Comparison of ENCODE assay signal across 33 cellular contexts in the genomic region with DNA sequence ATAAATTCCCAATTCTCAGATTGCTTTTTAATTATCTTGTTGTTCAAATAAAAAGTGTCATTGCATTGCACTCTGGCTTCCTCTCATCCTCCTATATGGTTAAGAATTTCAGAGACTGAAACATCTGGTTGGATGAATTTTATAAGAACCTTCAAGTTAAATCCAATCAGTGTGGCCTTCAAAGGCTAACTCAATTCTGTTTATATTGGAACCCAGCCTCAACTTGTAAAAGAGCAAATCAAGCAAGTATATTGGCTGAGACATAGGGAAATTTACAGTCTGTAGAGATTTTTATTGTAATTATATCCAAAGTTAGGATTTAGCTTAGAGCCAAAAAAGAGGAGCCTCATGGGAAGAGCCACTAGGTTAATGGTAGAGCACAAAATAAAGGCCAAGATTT.
DNase-seq lines count a peak whose midpoint lies in the region; ATAC-seq and TF ChIP-seq lines count a peak whose summit lies in the region.
"Had no signal": no experiment of that assay in that cellular context is flagged by ENCODE, and none has a peak within 500 bp of the region (broad histone marks: within the 10 kb centered on the region; RNA-seq: fewer than 3 reads in every experiment).

No MANE protein-coding gene starts in this region.

- H3K4me3 ChIP-seq in LNCaP clone FGC (ENCODE audit: low read depth, low read length) (no peak overlapping the region), PC-3 (ENCODE audit: low read length) (no peak overlapping the region), smooth muscle cell (no peak overlapping the region)
- H3K4me3 ChIP-seq: A549; BLaER1; BLaER1 treated with 17β-estradiol and CSF1 and Interleukin-3, amounts not matched to agents 10 nM and 100 nM had no signal

- H3K27me3 ChIP-seq in PC-3 (ENCODE audit: low read length) (no peaks in the 10 kb centered on the region), smooth muscle cell (ENCODE audit: low read depth) (no peaks in the 10 kb centered on the region)
- H3K27me3 ChIP-seq: BE2C; BLaER1; BLaER1 treated with 17β-estradiol and CSF1 and Interleukin-3, amounts not matched to agents 10 nM and 100 nM had no signal

- H3K27ac ChIP-seq in PC-3 (ENCODE audit: low read length) = no peak overlapping the region
- H3K27ac ChIP-seq in smooth muscle cell (ENCODE audit: low read depth) = no peak overlapping the region
- H3K27ac ChIP-seq: 22Rv1; A549; BLaER1; BLaER1 treated with 17β-estradiol and CSF1 and Interleukin-3, amounts not matched to agents 10 nM and 100 nM; C4-2B had no signal

- no peaks in the 10 kb centered on the region for H3K9me2 ChIP-seq in PC-3 (replicated peaks; ENCODE audit: low read length)

- TF ChIP-seq CTCF in LNCaP clone FGC (IDR thresholded peaks at IDR 0.05; ENCODE audit: control insufficient read depth, extremely low read depth, insufficient read depth) (no peak), PC-3 (conservative IDR thresholded peaks at IDR 0.05; ENCODE audit: low read depth, low read length) (no peak), smooth muscle cell (IDR thresholded peaks at IDR 0.05; ENCODE audit: borderline replicate concordance, insufficient read depth, poor library complexity, severe bottlenecking) (no peak)

- peak; percentile 52 for ATAC-seq in PC-3
- ATAC-seq in GM18870 (IDR thresholded peaks at IDR 0.05; ENCODE audit: unreplicated experiment) = no peak
- ATAC-seq: A549; CD8-positive, alpha-beta T cell had no signal

- no peak overlapping the region for H3K4me2 ChIP-seq in PC-3 (ENCODE audit: low read length)
- no peak overlapping the region for H3K4me2 ChIP-seq in smooth muscle cell
- H3K4me2 ChIP-seq: A549; BLaER1; BLaER1 treated with 17β-estradiol and CSF1 and Interleukin-3, amounts not matched to agents 10 nM and 100 nM had no signal

- no peaks in the 10 kb centered on the region for H4K20me1 ChIP-seq in PC-3 (ENCODE audit: low read length)
- H4K20me1 ChIP-seq in smooth muscle cell (ENCODE audit: low read depth) = no peaks in the 10 kb centered on the region
- H4K20me1 ChIP-seq: BLaER1; BLaER1 treated with 17β-estradiol and CSF1 and Interleukin-3, amounts not matched to agents 10 nM and 100 nM had no signal

- H3K9me3 ChIP-seq in PC-3 (ENCODE audit: low read length) (no peaks in the 10 kb centered on the region), smooth muscle cell (replicated peaks; ENCODE audit: low read depth) (no peaks in the 10 kb centered on the region)
- H3K9me3 ChIP-seq: A549; BE2C; BLaER1; BLaER1 treated with 17β-estradiol and CSF1 and Interleukin-3, amounts not matched to agents 10 nM and 100 nM; Caco-2 had no signal

- H3K79me2 ChIP-seq in PC-3 (ENCODE audit: low read length) (no peaks in the 10 kb centered on the region), smooth muscle cell (ENCODE audit: low read depth) (no peaks in the 10 kb centered on the region)

- POLR2A ChIA-PET in PC-3 (lab: Charles Lee; ENCODE audit: unreplicated experiment) = no interaction called here

- peaks cover 9% of the 10 kb centered on the region; the same call in 1 of the 2 replicates for H3K4me1 ChIP-seq in PC-3 (ENCODE audit: insufficient read depth, low read length)
- no peaks in the 10 kb centered on the region for H3K4me1 ChIP-seq in smooth muscle cell (ENCODE audit: low read depth)
- H3K4me1 ChIP-seq: A549; BE2C; BLaER1; BLaER1 treated with 17β-estradiol and CSF1 and Interleukin-3, amounts not matched to agents 10 nM and 100 nM; Caco-2 had no signal

- H3K9ac ChIP-seq in PC-3 (ENCODE audit: low read length) (no peak overlapping the region), smooth muscle cell (ENCODE audit: low read depth) (no peak overlapping the region)
- H3K9ac ChIP-seq: BLaER1; BLaER1 treated with 17β-estradiol and CSF1 and Interleukin-3, amounts not matched to agents 10 nM and 100 nM had no signal

- CTCF ChIA-PET in PC-3 (lab: Charles Lee) = no interaction called here

- DNase-seq in LNCaP clone FGC (ENCODE audit: low read depth) (peak; percentile 77), PC-3 (no peak), left kidney (ENCODE audit: low read depth, low spot score) (peak; percentile 7), smooth muscle cell (lab: John Stamatoyannopoulos, UW; ENCODE audit: unreplicated experiment) (no peak), iPS-NIHi11 (ENCODE audit: low spot score) (no peak), RPMI8226 (no peak)
- no peak for DNase-seq in activated CD4-positive, alpha-beta T cell treated with anti-CD3 and anti-CD28 coated beads for 48 hours
- DNase-seq: 8988T; ACHN; AML-193; BE2C; C1 segment of cervical spinal cord; Caco-2; Calu3; CD4-positive, alpha-beta memory T cell; CD4-positive, alpha-beta T cell; CD4-positive, CD25-positive, alpha-beta regulatory T cell; CD8-positive, alpha-beta memory T cell; CD8-positive, alpha-beta T cell; COR-L47; DMS 273 treated with DMSO at 0.1 percent for 48 hours; DMS153; DMS53; DMS79; DMS79 treated with DMSO at 0.1 percent for 48 hours; DND-41; EL had no signal

- H3K36me3 ChIP-seq in PC-3 (ENCODE audit: low read depth, low read length) = no peaks in the 10 kb centered on the region
- no peaks in the 10 kb centered on the region for H3K36me3 ChIP-seq in smooth muscle cell (ENCODE audit: low read depth)
- H3K36me3 ChIP-seq: BE2C; BLaER1; BLaER1 treated with 17β-estradiol and CSF1 and Interleukin-3, amounts not matched to agents 10 nM and 100 nM had no signal

- intact Hi-C loops in PC-3 (cut with micrococcal nuclease) = no loop called here

- no TSS peak for BruUV-seq in PC-3 (replicated peaks; lab: Mats Ljungman, UMichigan)

- H2AFZ ChIP-seq in PC-3 (ENCODE audit: low read length) (no peak overlapping the region), smooth muscle cell (ENCODE audit: low read depth) (peak overlapping the region; percentile 18)

- H3F3A ChIP-seq in PC-3 (ENCODE audit: low read length, unreplicated experiment) (no peaks in the 10 kb centered on the region), smooth muscle cell (ENCODE audit: low read depth) (no peaks in the 10 kb centered on the region)

Comparison
In these comparisons a context has a peak if more than half of its experiments do, and no peak if none do; other contexts are left out.
1. DNase-seq: peak in LNCaP clone FGC (single experiment) and left kidney (single experiment); none in PC-3 (single experiment), smooth muscle cell (single experiment), iPS-NIHi11 (single experiment), activated CD4-positive, alpha-beta T cell treated with anti-CD3 and anti-CD28 coated beads for 48 hours (single experiment) and RPMI8226 (single experiment).